In genomic region chr18:41227993-41228392, GRCh38 we compare ENCODE assay signal across 19 cellular contexts.
"Had no signal": no experiment of that assay in that cellular context is flagged by ENCODE, and none has a peak within 500 bp of the region (broad histone marks: within the 10 kb centered on the region; RNA-seq: fewer than 3 reads in every experiment).

No MANE protein-coding gene starts in this region.

- DNase-seq: effector memory CD8-positive, alpha-beta T cell; gastrocnemius medialis; heart right ventricle; hypothalamus; natural killer cell; posterior cingulate gyrus; small intestine; stimulated activated CD4-positive, alpha-beta T cell treated with anti-CD3 and anti-CD28 coated beads, Interleukin-12 subunit alpha, Interleukin-12 subunit beta, amount 100 ng/mL, for 4 hours; stimulated activated naive CD4-positive, alpha-beta T cell; stomach; substantia nigra; transverse colon had no signal

- H3K27me3 ChIP-seq: gastrocnemius medialis, heart right ventricle, right atrium auricular region, stomach, transverse colon had no signal

- H3K9me3 ChIP-seq: gastrocnemius medialis, right atrium auricular region, stomach, thoracic aorta, transverse colon had no signal

- H3K4me3 ChIP-seq: gastrocnemius medialis, heart right ventricle, right atrium auricular region, stomach, thoracic aorta, transverse colon had no signal

- H3K36me3 Mint-ChIP-seq: natural killer cell had no signal

- H3K4me1 ChIP-seq: gastrocnemius medialis, heart right ventricle, right atrium auricular region, stomach, transverse colon had no signal

- H3K4me1 Mint-ChIP-seq: natural killer cell, neural crest cell had no signal

- H3K36me3 ChIP-seq: gastrocnemius medialis, heart right ventricle, right atrium auricular region, stomach, thoracic aorta, transverse colon had no signal

- H3K27me3 Mint-ChIP-seq: dendritic cell treated with granulocyte-macrophage colony-stimulating factor and Interleukin-4, amounts not matched to agents 40 ng/mL and 50 ng/mL, for 4 days; effector memory CD8-positive, alpha-beta T cell had no signal

- FAIRE-seq: islet of Langerhans, small intestine had no signal

- H3K27ac ChIP-seq: gastrocnemius medialis, heart right ventricle, right atrium auricular region, stomach, thoracic aorta, transverse colon had no signal

- H3K27ac Mint-ChIP-seq: dendritic cell treated with granulocyte-macrophage colony-stimulating factor and Interleukin-4, amounts not matched to agents 40 ng/mL and 50 ng/mL, for 4 days; effector memory CD8-positive, alpha-beta T cell; natural killer cell had no signal

- ATAC-seq: effector memory CD8-positive, alpha-beta T cell; esophagus mucosa; gastrocnemius medialis; heart right ventricle; left lobe of liver; natural killer cell had no signal

- H3K4me3 Mint-ChIP-seq: dendritic cell treated with granulocyte-macrophage colony-stimulating factor and Interleukin-4, amounts not matched to agents 40 ng/mL and 50 ng/mL, for 4 days; effector memory CD8-positive, alpha-beta T cell; natural killer cell; neural crest cell had no signal
